Comparison of ENCODE assay signal across 6 cellular contexts in the genomic region with DNA sequence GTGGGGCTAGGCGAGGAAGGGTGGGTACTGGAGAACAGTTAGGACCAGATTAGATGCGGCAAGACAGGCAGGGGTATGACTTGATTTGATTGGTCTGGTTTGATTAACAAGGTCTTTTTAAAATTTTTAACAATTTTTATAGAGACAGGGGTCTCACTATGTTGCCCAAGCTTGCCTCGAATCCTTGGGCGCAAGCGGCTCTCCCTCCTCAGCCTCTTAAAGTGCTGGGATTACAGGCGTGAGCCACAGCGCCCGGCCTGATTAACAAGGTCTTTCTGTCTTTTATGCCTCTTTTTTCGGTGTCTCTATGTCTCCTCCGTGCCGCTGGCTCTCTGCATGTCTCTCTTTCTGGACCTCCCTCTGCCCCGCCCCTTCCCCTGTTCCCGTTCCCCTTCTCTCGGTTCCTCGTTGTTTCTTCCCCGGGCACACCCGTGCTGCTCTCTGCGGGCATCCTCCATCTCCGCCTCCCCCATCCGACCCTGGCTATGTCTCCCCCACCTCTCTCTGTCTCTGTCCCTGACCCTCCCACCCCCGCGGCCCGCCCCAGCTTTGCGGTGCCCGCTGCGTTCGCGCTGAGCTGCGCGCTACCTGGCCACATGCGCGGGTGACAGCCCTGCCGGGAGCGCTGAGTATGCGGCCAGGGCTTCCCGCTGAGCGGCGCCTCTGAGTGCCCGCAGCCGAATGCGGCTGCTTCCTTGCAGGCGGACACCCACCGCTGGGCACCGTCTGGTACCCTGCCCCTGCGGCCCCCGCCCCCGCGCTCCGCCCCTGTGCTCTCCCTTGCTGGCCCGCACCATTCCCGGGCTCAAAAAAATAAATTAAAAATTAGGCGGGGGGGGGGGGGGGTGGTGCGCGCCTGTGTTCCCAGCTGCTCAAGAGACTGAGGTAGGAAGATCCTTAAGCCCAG. TPM values are rescaled to one million over a fixed set of nuclear protein-coding genes. Genes with fewer than 3 reads are reported as not detected.
DNase-seq lines count a peak whose midpoint lies in the region; ATAC-seq and TF ChIP-seq lines count a peak whose summit lies in the region.

No MANE protein-coding gene starts in this region.

- H3K9me3 Mint-ChIP-seq in activated T-cell treated with anti-CD3 and anti-CD28 coated beads, Interleukin-2, amount 50 U/mL, for 4 hours, result no peaks in the 10 kb centered on the region

- H3K27me3 Mint-ChIP-seq in activated T-cell treated with anti-CD3 and anti-CD28 coated beads, Interleukin-2, amount 50 U/mL, for 4 hours (ENCODE audit: low read depth), result peaks cover 35% of the 10 kb centered on the region

- H3K9me3 ChIP-seq in BE2C (no peaks in the 10 kb centered on the region), MG63 (no peaks in the 10 kb centered on the region), left lung (peaks cover 0 to 4% of the 10 kb centered on the region in 2 donors)

- H3K27ac ChIP-seq in left lung, result no peak overlapping the region

- H3K4me1 ChIP-seq in BE2C (no peaks in the 10 kb centered on the region), left lung (peaks cover 4 to 10% of the 10 kb centered on the region in 2 donors)

- H3K27me3 ChIP-seq in BE2C (no peaks in the 10 kb centered on the region), MG63 (peaks cover 22% of the 10 kb centered on the region; the same call in 1 of the 2 replicates), left lung (peaks cover 15 to 70% of the 10 kb centered on the region in 2 donors)

- ATAC-seq in activated T-cell treated with anti-CD3 and anti-CD28 coated beads, Interleukin-2, amount 50 U/mL, for 4 hours, result peak; percentile 79 to 88
- peak; percentile 68 for ATAC-seq in left lung
- ATAC-seq in GM19395 (IDR thresholded peaks at IDR 0.05; ENCODE audit: unreplicated experiment), result no peak

- no peaks in the 10 kb centered on the region for H3K36me3 Mint-ChIP-seq in activated T-cell treated with anti-CD3 and anti-CD28 coated beads, Interleukin-2, amount 50 U/mL, for 4 hours (ENCODE audit: insufficient read depth)

- no peaks in the 10 kb centered on the region for H3K36me3 ChIP-seq in BE2C
- H3K36me3 ChIP-seq in MG63, result no peaks in the 10 kb centered on the region
- no peaks in the 10 kb centered on the region for H3K36me3 ChIP-seq in left lung

- intact Hi-C loops in left lung (cut with DNase I), result no loop called here

- peaks cover 3% of the 10 kb centered on the region for H3K4me1 Mint-ChIP-seq in activated T-cell treated with anti-CD3 and anti-CD28 coated beads, Interleukin-2, amount 50 U/mL, for 4 hours (ENCODE audit: low read depth)

- peak overlapping the region; percentile 46 for H3K4me3 ChIP-seq in BE2C (ENCODE audit: low read depth, low read length)
- peak overlapping the region; percentile 27 for H3K4me3 ChIP-seq in MG63
- peak overlapping the region in 1 of 2 donors; percentile 35 for H3K4me3 ChIP-seq in left lung

- no peak for TF ChIP-seq CTCF in BE2C (IDR thresholded peaks at IDR 0.05; ENCODE audit: low read depth, low read length)
- TF ChIP-seq CTCF in left lung (IDR thresholded peaks at IDR 0.05), result no peak

- peak; percentile 76 for DNase-seq in BE2C
- DNase-seq in MG63, result peak; percentile 33
- DNase-seq in activated T-cell treated with anti-CD3 and anti-CD28 coated beads, Interleukin-2, amount 50 U/mL, for 4 hours, result no peak
- peak in 1 of 2 donors; percentile 48 for DNase-seq in left lung
- DNase-seq in GF-D8 (lab: John Stamatoyannopoulos, UW), result no peak

- H3K4me3 Mint-ChIP-seq in activated T-cell treated with anti-CD3 and anti-CD28 coated beads, Interleukin-2, amount 50 U/mL, for 4 hours, result peak overlapping the region; percentile 76

RNA-seq across cellular contexts. Expression of gene SDHAF1, which starts 8.1 kb away (rescaled TPM):
- 38.6 TPM for polyA plus RNA-seq in BE2C (2012; ENCODE audit: insufficient read depth, insufficient read length, low read depth)
- total RNA-seq in MG63 (2014; rRNA removed; shearing (Covaris generic); ENCODE audit: low replicate concordance), result 46.1 and 77.8 TPM in 2 replicates
- 10 to 100 TPM; 27.3 to 29.7 (median 28.0) TPM for total RNA-seq in activated T-cell treated with anti-CD3 and anti-CD28 coated beads, Interleukin-2, amount 50 U/mL, for 4 hours
- total RNA-seq in left lung, result 10 to 100 TPM; 14.0 to 16.5 TPM

RNA-seq across cellular contexts. Expression of gene SYNE4, which starts 21.7 kb away (rescaled TPM):
- 0.31 TPM for polyA plus RNA-seq in BE2C (2012; ENCODE audit: insufficient read depth, insufficient read length, low read depth)
- total RNA-seq in MG63 (2014; rRNA removed; shearing (Covaris generic); ENCODE audit: low replicate concordance), result 0.22 and 0.23 TPM in 2 replicates
- total RNA-seq in activated T-cell treated with anti-CD3 and anti-CD28 coated beads, Interleukin-2, amount 50 U/mL, for 4 hours, result 1 to 10 TPM in 2 of 3 donors, under 1 TPM in 1; 0.92 to 1.4 (median 1.2) TPM
- total RNA-seq in left lung, result 10 to 100 TPM; 11.2 to 13.1 TPM

RNA-seq across cellular contexts. Expression of gene ALKBH6, which starts 27.1 kb away (rescaled TPM):
- polyA plus RNA-seq in BE2C (2012; ENCODE audit: insufficient read depth, insufficient read length, low read depth), result 24.4 TPM
- 25.1 and 26.1 TPM in 2 replicates for total RNA-seq in MG63 (2014; rRNA removed; shearing (Covaris generic); ENCODE audit: low replicate concordance)
- total RNA-seq in activated T-cell treated with anti-CD3 and anti-CD28 coated beads, Interleukin-2, amount 50 U/mL, for 4 hours, result 10 to 100 TPM; 33.1 to 38.2 (median 36.1) TPM
- 10 to 100 TPM; 19.3 to 22.7 TPM for total RNA-seq in left lung

RNA-seq across cellular contexts. Expression of gene CLIP3, which starts 45.8 kb away (rescaled TPM):
- polyA plus RNA-seq in BE2C (2012; ENCODE audit: insufficient read depth, insufficient read length, low read depth), result 27.7 TPM
- not detected in 2 replicates for total RNA-seq in MG63 (2014; rRNA removed; shearing (Covaris generic); ENCODE audit: low replicate concordance)
- total RNA-seq in activated T-cell treated with anti-CD3 and anti-CD28 coated beads, Interleukin-2, amount 50 U/mL, for 4 hours, result 1 to 10 TPM in 1 of 3 donors, under 1 TPM in 2; 0.33 to 1.4 (median 0.58) TPM
- 10 to 100 TPM in 1 of 2 donors, 1 to 10 TPM in 1; 5.8 to 16.6 TPM for total RNA-seq in left lung

RNA-seq across cellular contexts. Expression of gene LRFN3, which starts 50.7 kb away (rescaled TPM):
- 21.5 TPM for polyA plus RNA-seq in BE2C (2012; ENCODE audit: insufficient read depth, insufficient read length, low read depth)
- total RNA-seq in MG63 (2014; rRNA removed; shearing (Covaris generic); ENCODE audit: low replicate concordance), result 2.3 and 2.9 TPM in 2 replicates
- 10 to 100 TPM; 14.1 to 15.3 (median 14.4) TPM for total RNA-seq in activated T-cell treated with anti-CD3 and anti-CD28 coated beads, Interleukin-2, amount 50 U/mL, for 4 hours
- total RNA-seq in left lung, result 10 to 100 TPM; 12.2 to 14.8 TPM

Comparison
In these comparisons a context has a peak if more than half of its experiments do, and no peak if none do; other contexts are left out.
1. DNase-seq: peak in BE2C (single experiment) and MG63 (single experiment); none in activated T-cell treated with anti-CD3 and anti-CD28 coated beads, Interleukin-2, amount 50 U/mL, for 4 hours (single experiment) and GF-D8 (single experiment).